ENCODE assay signal across 17 cellular contexts in the genomic region with DNA sequence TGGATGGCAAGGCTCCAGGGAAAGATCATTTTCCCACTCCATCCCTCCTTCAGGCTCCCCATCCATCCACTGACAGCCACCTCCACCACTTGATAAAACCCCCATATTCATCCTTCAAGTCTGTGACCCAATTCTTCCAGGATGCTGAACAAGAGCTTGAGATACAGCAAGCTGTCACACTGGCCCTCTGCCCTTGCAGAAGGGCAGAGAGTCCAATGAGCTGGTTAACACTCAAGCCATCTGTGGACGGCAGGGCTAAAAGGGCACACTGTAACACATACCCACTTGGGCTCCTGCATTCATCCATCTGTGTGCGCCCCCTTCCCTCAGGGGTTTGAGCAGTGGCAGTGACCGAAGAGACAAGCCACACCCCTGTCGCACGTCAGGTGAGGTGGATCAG. TPM values are rescaled to one million over a fixed set of nuclear protein-coding genes. Genes with fewer than 3 reads are reported as not detected.
DNase-seq lines count a peak whose midpoint lies in the region; ATAC-seq lines count a peak whose summit lies in the region.
"Had no signal": no experiment of that assay in that cellular context is flagged by ENCODE, and none has a peak within 500 bp of the region (broad histone marks: within the 10 kb centered on the region; RNA-seq: fewer than 3 reads in every experiment).

No MANE protein-coding gene starts in this region.

- DNase-seq in G401 (ENCODE audit: low spot score) (peak; percentile 96), cerebellar cortex (ENCODE audit: low spot score) (peak; percentile 94), cerebellum (ENCODE audit: low spot score) (peak; percentile 58)
- DNase-seq in effector memory CD8-positive, alpha-beta T cell: no peak
- DNase-seq: 8988T; ACHN; BE2C; Caco-2; Calu3; CD4-positive, CD25-positive, alpha-beta regulatory T cell; CD8-positive, alpha-beta T cell; DMS79 treated with DMSO at 0.1 percent for 48 hours; GDM1 had no signal

- H3K27ac Mint-ChIP-seq in effector memory CD8-positive, alpha-beta T cell: no peak overlapping the region
- H3K27ac Mint-ChIP-seq: CD14-positive monocyte; CD4-positive, CD25-positive, alpha-beta regulatory T cell; CD8-positive, alpha-beta T cell had no signal

- no peak overlapping the region for H3K4me3 Mint-ChIP-seq in effector memory CD8-positive, alpha-beta T cell
- H3K4me3 Mint-ChIP-seq: CD14-positive monocyte; CD4-positive, CD25-positive, alpha-beta regulatory T cell; CD8-positive, alpha-beta T cell had no signal

- H3K36me3 Mint-ChIP-seq in effector memory CD8-positive, alpha-beta T cell (ENCODE audit: insufficient read depth): no peaks in the 10 kb centered on the region
- H3K36me3 Mint-ChIP-seq: CD14-positive monocyte; CD4-positive, CD25-positive, alpha-beta regulatory T cell; CD8-positive, alpha-beta T cell had no signal

- no peaks in the 10 kb centered on the region for H3K27me3 Mint-ChIP-seq in effector memory CD8-positive, alpha-beta T cell

- no peaks in the 10 kb centered on the region for H3K9me3 Mint-ChIP-seq in effector memory CD8-positive, alpha-beta T cell
- H3K9me3 Mint-ChIP-seq: CD14-positive monocyte; CD4-positive, CD25-positive, alpha-beta regulatory T cell; CD8-positive, alpha-beta T cell had no signal

- in situ Hi-C loops in G401 (cut with HindIII; ENCODE audit: low sequenced_read_pairs): no loop called here

- H3K4me1 Mint-ChIP-seq in effector memory CD8-positive, alpha-beta T cell (ENCODE audit: low read depth in 2 of 2): no peaks in the 10 kb centered on the region
- H3K4me1 Mint-ChIP-seq: CD14-positive monocyte; CD4-positive, CD25-positive, alpha-beta regulatory T cell had no signal

- ATAC-seq in effector memory CD8-positive, alpha-beta T cell (replicated peaks): no peak
- no peak for ATAC-seq in HG03342 (IDR thresholded peaks at IDR 0.05; ENCODE audit: unreplicated experiment)
- no peak for ATAC-seq in HG02759 (IDR thresholded peaks at IDR 0.05; ENCODE audit: unreplicated experiment)
- ATAC-seq: CD8-positive, alpha-beta T cell; GM12878 had no signal

RNA-seq across cellular contexts. Expression of a gene that starts 30.8 kb away (rescaled TPM):
- total RNA-seq in G401 (2014; rRNA removed; shearing (Covaris generic)): not detected in 2 replicates
- total RNA-seq in cerebellum: 16.2 TPM
- total RNA-seq: Calu3; CD8-positive, alpha-beta T cell had no signal

Comparison
In these comparisons a context has a peak if more than half of its experiments do, and no peak if none do; other contexts are left out.
1. DNase-seq: peak in G401 (single experiment), cerebellar cortex (single experiment) and cerebellum (single experiment); none in effector memory CD8-positive, alpha-beta T cell (0 of 3).
2. RNA of a gene that starts 30.8 kb away (total RNA-seq): 16.2 TPM in cerebellum (single experiment); not detected in G401; every median in the first group is over 10 times any median in the second.